Comparison of ENCODE assay signal across 8 cellular contexts in genomic region chr15:70762469-70763119, GRCh38. TPM values are rescaled to one million over a fixed set of nuclear protein-coding genes. Genes with fewer than 3 reads are reported as not detected.
DNase-seq lines count a peak whose midpoint lies in the region; ATAC-seq and TF ChIP-seq lines count a peak whose summit lies in the region.

No MANE protein-coding gene starts in this region.

- H3K79me2 ChIP-seq in fibroblast of lung (ENCODE audit: control insufficient read depth, insufficient read depth, low read length) (peaks cover 58% of the 10 kb centered on the region), neural cell (replicated peaks; ENCODE audit: insufficient read depth, low read length) (no peaks in the 10 kb centered on the region)

- peak overlapping the region; percentile 89 for H3K4me2 ChIP-seq in fibroblast of lung (ENCODE audit: extremely low read depth, insufficient read depth, low read length)
- H3K4me2 ChIP-seq in neural cell (ENCODE audit: low read length), result peak overlapping the region; percentile 77

- H3K9ac ChIP-seq in fibroblast of lung (ENCODE audit: insufficient read depth, low read length) (peak overlapping the region; percentile 91), neural cell (ENCODE audit: low read length) (peak overlapping the region; percentile 9)

- peak overlapping the region; percentile 93 to 98 (median 94) for H3K4me3 ChIP-seq in fibroblast of lung (replicated peaks in 1 of 4; ENCODE audit: control extremely low read depth in 1 of 4, insufficient read depth in 1 of 4, low read depth in 3 of 4, low read length in 4 of 4)
- peak overlapping the region; percentile 80 for H3K4me3 ChIP-seq in neural cell (ENCODE audit: low read length)

- H2AFZ ChIP-seq in fibroblast of lung (ENCODE audit: low read length) (no peak overlapping the region), neural cell (ENCODE audit: low read depth, low read length) (no peak overlapping the region)

- H3K27me3 ChIP-seq in fibroblast of lung (ENCODE audit: control insufficient read depth, insufficient read depth, low read length), result no peaks in the 10 kb centered on the region
- peaks cover 22% of the 10 kb centered on the region for H3K27me3 ChIP-seq in neural cell (ENCODE audit: insufficient read depth, low read depth, low read length)

- H3K9me3 ChIP-seq in fibroblast of lung (ENCODE audit: control insufficient read depth, insufficient read depth, low read depth, low read length) (no peaks in the 10 kb centered on the region), neural cell (ENCODE audit: low read length) (no peaks in the 10 kb centered on the region)

- peak in 2 of 3 experiments; percentile 80 to 86 for DNase-seq in NCI-H1417 (lab: John Stamatoyannopoulos, UW)
- no peak for DNase-seq in NCI-H1417 treated with DMSO at 0.1 percent for 48 hours (lab: John Stamatoyannopoulos, UW)
- DNase-seq in activated CD8-positive, alpha-beta memory T cell treated with anti-CD3 and anti-CD28 coated beads for 24 hours, result peak; percentile 63
- DNase-seq in fibroblast of lung (ENCODE audit: low read depth in 2 of 2), result peak; percentile 67 to 86
- DNase-seq in amniotic stem cell (lab: John Stamatoyannopoulos, UW), result no peak

- H3K36me3 ChIP-seq in fibroblast of lung (ENCODE audit: control insufficient read depth, insufficient read depth, low read length), result no peaks in the 10 kb centered on the region
- no peaks in the 10 kb centered on the region for H3K36me3 ChIP-seq in neural cell (ENCODE audit: insufficient read depth, low read length)

- no peaks in the 10 kb centered on the region for H3K9me2 ChIP-seq in neural cell (ENCODE audit: insufficient read depth, low read length)

- ATAC-seq in HG03460 (IDR thresholded peaks at IDR 0.05; ENCODE audit: unreplicated experiment), result peak; percentile 9
- no peak for ATAC-seq in HG02970 (IDR thresholded peaks at IDR 0.05; ENCODE audit: low FRiP score, unreplicated experiment)

- no peaks in the 10 kb centered on the region for H3F3A ChIP-seq in neural cell (ENCODE audit: insufficient read depth, low read length, poor library complexity, severe bottlenecking)

- H4K20me1 ChIP-seq in fibroblast of lung (ENCODE audit: control insufficient read depth, extremely low read depth, insufficient read depth, low read length), result no peaks in the 10 kb centered on the region
- H4K20me1 ChIP-seq in neural cell (ENCODE audit: insufficient read depth), result no peaks in the 10 kb centered on the region

- TF ChIP-seq CTCF in fibroblast of lung (conservative IDR thresholded peaks at IDR 0.05 in 1 of 2, IDR thresholded peaks at IDR 0.05 in 1 of 2; ENCODE audit: low read depth in 1 of 2, low read length in 2 of 2) (no peak), neural cell (IDR thresholded peaks at IDR 0.05; ENCODE audit: poor library complexity, severe bottlenecking) (no peak)

- H3K4me1 ChIP-seq in fibroblast of lung (ENCODE audit: control insufficient read depth, extremely low read depth, insufficient read depth, low read length), result peaks cover 7% of the 10 kb centered on the region

- TF ChIP-seq RAD21 in neural cell (conservative IDR thresholded peaks at IDR 0.05), result no peak

- TF ChIP-seq EP300 in neural cell (conservative IDR thresholded peaks at IDR 0.05; ENCODE audit: poor library complexity, severe bottlenecking), result no peak

- peak overlapping the region; percentile 96 for H3K27ac ChIP-seq in fibroblast of lung (ENCODE audit: insufficient read depth, low read length)
- no peak overlapping the region for H3K27ac ChIP-seq in neural cell (ENCODE audit: low read length)

TF ChIP-seq in neural cell, 6 proteins besides CTCF, POLR2A, EP300 and RAD21:
- no peak for TF ChIP-seq POLR2AphosphoS5 (IDR thresholded peaks at IDR 0.05)
- TF ChIP-seq TAF1 (IDR thresholded peaks at IDR 0.05; ENCODE audit: low read depth), result no peak
- TF ChIP-seq SMC3 (conservative IDR thresholded peaks at IDR 0.05; ENCODE audit: poor library complexity), result no peak

RNA-seq across cellular contexts. Expression of gene UACA, which starts 0.8 kb away (rescaled TPM):
- 107 and 187 TPM in 2 replicates for total RNA-seq in fibroblast of lung
- polyA plus RNA-seq in fibroblast of lung (136 and 170 TPM in 2 replicates), neural cell (0.10 and 5.1 TPM in 2 replicates)
- polyA plus RNA-seq in fibroblast of lung (2012), result 242 and 250 TPM in 2 replicates
- polyA minus RNA-seq in fibroblast of lung (ENCODE audit: low replicate concordance) (571 and 816 TPM in 2 replicates), neural cell (1.2 and 1.9 TPM in 2 replicates)

Comparison
In these comparisons a context has a peak if more than half of its experiments do, and no peak if none do; other contexts are left out.
1. DNase-seq: peak in NCI-H1417 (2 of 3), activated CD8-positive, alpha-beta memory T cell treated with anti-CD3 and anti-CD28 coated beads for 24 hours (single experiment) and fibroblast of lung (2 of 2); none in NCI-H1417 treated with DMSO at 0.1 percent for 48 hours (single experiment) and amniotic stem cell (single experiment).
2. RNA of gene UACA, which starts 0.8 kb away (polyA plus RNA-seq): 136 to 250 TPM in fibroblast of lung; 0.10 to 5.1 TPM in neural cell; every median in the first group is over 10 times any median in the second.